In the genomic region with DNA sequence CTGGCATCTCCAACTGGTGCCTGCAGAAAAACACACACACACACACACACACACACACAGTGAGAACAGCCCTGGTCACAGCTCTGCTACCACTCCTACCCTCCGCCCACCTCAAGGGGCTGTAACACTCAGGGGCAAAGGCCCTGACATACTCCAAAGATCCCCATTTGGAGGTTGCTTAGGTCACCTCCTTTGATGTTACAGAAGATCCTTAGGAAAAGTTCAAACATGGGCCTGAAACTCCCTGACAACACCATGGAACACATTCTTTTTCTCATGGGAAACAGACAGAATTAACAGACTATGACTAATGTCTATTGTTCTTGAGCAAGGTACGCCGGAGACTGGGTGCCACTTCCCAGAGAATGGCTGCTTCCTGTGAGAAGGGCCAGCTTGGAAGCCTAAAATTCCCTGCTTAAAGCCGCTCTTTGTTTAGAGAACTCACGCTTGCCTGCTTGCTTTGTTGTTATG, we compare ENCODE assay signal across 13 cellular contexts. TPM values are rescaled to one million over a fixed set of nuclear protein-coding genes. Genes with fewer than 3 reads are reported as not detected.
DNase-seq lines count a peak whose midpoint lies in the region; FAIRE-seq and TF ChIP-seq lines count a peak whose summit lies in the region.
"Had no signal": no experiment of that assay in that cellular context is flagged by ENCODE, and none has a peak within 500 bp of the region (broad histone marks: within the 10 kb centered on the region; RNA-seq: fewer than 3 reads in every experiment).

No MANE protein-coding gene starts in this region.

- H3K4me3 ChIP-seq in fibroblast of the aortic adventitia (ENCODE audit: low read depth, low read length) (no peak overlapping the region), coronary artery (no peak overlapping the region)
- H3K4me3 ChIP-seq: adrenal gland had no signal

- no peaks in the 10 kb centered on the region for H3K36me3 ChIP-seq in ES-I3 (ENCODE audit: insufficient read depth, low read length)
- H3K36me3 ChIP-seq: adrenal gland had no signal

- H3K9ac ChIP-seq in ES-I3 (ENCODE audit: low read depth, low read length): peak overlapping the region; percentile 38; the same call in 1 of the 2 replicates

- H3K4me3 Mint-ChIP-seq in neural crest cell: peak overlapping the region; percentile 79
- H3K4me3 Mint-ChIP-seq: activated B cell treated with CpG ODN at 0.5 μM for 24 hours; CD4-positive, CD25-positive, alpha-beta regulatory T cell had no signal

- peak; percentile 57 for DNase-seq in fibroblast of the aortic adventitia (ENCODE audit: low read depth)
- peak; percentile 28 for DNase-seq in neural crest cell (ENCODE audit: low read depth, low spot score)
- DNase-seq in SIG-M5 (lab: John Stamatoyannopoulos, UW): no peak
- no peak for DNase-seq in coronary artery (ENCODE audit: low spot score)
- DNase-seq in putamen (ENCODE audit: low spot score): no peak
- no peak for DNase-seq in GM19239 (ENCODE audit: insufficient read length, low spot score)
- DNase-seq: activated B cell treated with CpG ODN at 0.5 μM for 24 hours had no signal

- no peaks in the 10 kb centered on the region for H3K9me3 ChIP-seq in ES-I3 (ENCODE audit: control insufficient read depth, insufficient read depth, low read length)
- H3K9me3 ChIP-seq: adrenal gland had no signal

- peaks cover 25% of the 10 kb centered on the region for H3K4me1 Mint-ChIP-seq in neural crest cell

- H3K27ac Mint-ChIP-seq in neural crest cell (ENCODE audit: unreplicated experiment): peak overlapping the region; percentile 97
- H3K27ac Mint-ChIP-seq: activated B cell treated with CpG ODN at 0.5 μM for 24 hours had no signal

- no peak for TF ChIP-seq CTCF in fibroblast of the aortic adventitia (IDR thresholded peaks at IDR 0.05; ENCODE audit: insufficient read depth, low read length)
- no peak for TF ChIP-seq CTCF in neural crest cell (conservative IDR thresholded peaks at IDR 0.05)
- TF ChIP-seq CTCF in coronary artery (IDR thresholded peaks at IDR 0.05): no peak

- H3K4me1 ChIP-seq in ES-I3 (ENCODE audit: insufficient read depth, low read length): peaks cover 6% of the 10 kb centered on the region; the same call in 1 of the 2 replicates

- no peaks in the 10 kb centered on the region for H3K9me3 Mint-ChIP-seq in neural crest cell
- H3K9me3 Mint-ChIP-seq: activated B cell treated with CpG ODN at 0.5 μM for 24 hours had no signal

- no peak for FAIRE-seq in GM19239 (lab: Jason Lieb, UNC)
- FAIRE-seq: H54 had no signal

- peak overlapping the region; percentile 24 for H3K27ac ChIP-seq in angular gyrus (ENCODE audit: low read depth, low read length)
- peak overlapping the region in 1 of 2 donors; percentile 49 for H3K27ac ChIP-seq in coronary artery

- no peaks in the 10 kb centered on the region for H3K27me3 Mint-ChIP-seq in neural crest cell (ENCODE audit: low read depth)
- H3K27me3 Mint-ChIP-seq: activated B cell treated with CpG ODN at 0.5 μM for 24 hours; CD4-positive, CD25-positive, alpha-beta regulatory T cell had no signal

- H3K36me3 Mint-ChIP-seq in neural crest cell (ENCODE audit: low read depth): peaks cover 13% of the 10 kb centered on the region

RNA-seq across cellular contexts. Expression of gene DENND11, which starts 27.7 kb away (rescaled TPM):
- total RNA-seq in fibroblast of the aortic adventitia (ENCODE audit: low replicate concordance) (7.6 and 10.2 TPM in 2 replicates), neural crest cell (30.7 and 33.7 TPM in 2 replicates)

RNA-seq across cellular contexts. Expression of gene WEE2, which starts 33.9 kb away (rescaled TPM):
- total RNA-seq in fibroblast of the aortic adventitia (ENCODE audit: low replicate concordance): under 0.01 TPM in 1 of 2 replicates, not detected in the other
- not detected in 2 replicates for total RNA-seq in neural crest cell
- total RNA-seq: activated B cell treated with CpG ODN at 0.5 μM for 24 hours; adrenal gland; CD4-positive, CD25-positive, alpha-beta regulatory T cell; subcutaneous adipose tissue had no signal

Comparison
In these comparisons a context has a peak if more than half of its experiments do, and no peak if none do; other contexts are left out.
1. DNase-seq: peak in fibroblast of the aortic adventitia (single experiment) and neural crest cell (single experiment); none in SIG-M5 (single experiment), coronary artery (single experiment), putamen (single experiment) and GM19239 (single experiment).